ENCODE assay signal across 8 cellular contexts in the genomic region with DNA sequence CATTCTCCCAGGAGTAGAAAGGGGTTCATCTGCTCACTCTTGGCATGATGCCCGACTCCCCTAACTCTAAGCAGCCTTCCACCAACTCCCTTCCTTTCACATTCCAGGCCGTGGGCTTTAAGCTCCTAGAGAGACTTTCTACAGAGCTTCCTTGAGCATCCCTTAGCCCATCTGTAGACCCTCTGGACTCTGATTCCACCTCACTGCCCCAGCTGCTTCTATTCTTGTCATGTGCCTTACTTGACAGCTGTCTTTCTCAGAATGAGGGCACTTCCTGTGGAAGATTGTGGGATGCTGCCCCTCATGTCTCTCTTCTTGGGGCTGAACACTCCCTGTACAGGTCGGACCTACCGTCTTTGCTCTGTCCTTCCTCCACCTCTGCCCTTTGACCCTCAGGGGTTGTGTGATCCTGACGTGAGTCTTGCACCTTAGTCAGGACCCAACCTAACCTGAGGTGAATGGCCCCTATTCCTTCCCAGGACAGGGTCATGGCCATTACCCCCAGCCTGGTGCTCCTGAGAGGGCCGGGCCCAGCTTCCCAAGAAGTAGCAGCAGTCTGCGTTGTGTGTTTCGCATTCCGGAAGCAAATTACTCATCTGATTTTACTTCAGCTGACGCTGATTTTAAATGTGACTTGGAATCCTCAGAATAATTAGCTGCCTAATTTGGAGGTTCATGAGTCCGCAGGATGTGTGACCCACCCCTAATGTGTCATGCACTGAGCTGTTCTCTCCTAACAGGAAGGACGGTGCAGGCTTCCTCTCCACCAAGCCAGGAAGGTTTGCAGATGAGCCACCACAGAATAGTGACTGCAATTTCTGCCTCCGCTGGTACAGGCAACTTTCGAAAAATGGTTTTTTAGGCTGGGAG. TPM values are rescaled to one million over a fixed set of nuclear protein-coding genes. Genes with fewer than 3 reads are reported as not detected.
DNase-seq lines count a peak whose midpoint lies in the region; ATAC-seq and TF ChIP-seq lines count a peak whose summit lies in the region.

No MANE protein-coding gene starts in this region.

- peak overlapping the region; percentile 93 for H3K27ac Mint-ChIP-seq in activated CD4-positive, alpha-beta T cell treated with anti-CD3 and anti-CD28 coated beads, Interleukin-2, amount 10 ng/mL, durations not matched to agents 7 days and 5 days

- CTCF ChIA-PET in activated CD4-positive, alpha-beta T cell treated with anti-CD3 and anti-CD28 coated beads, Interleukin-2, amount 10 ng/mL, durations not matched to agents 7 days and 5 days (lab: Charles Lee), result interaction anchor here (0.8 to 1.9 kb wide), 3 partner anchors 8 to 155 kb away, joined by 3 to 7 read pairs (median 3); partner anchors contain the start of gene DAZAP2

- DNase-seq in HS-5 (ENCODE audit: low read depth) (peak; percentile 97), epithelial cell of esophagus (ENCODE audit: low read depth) (peak; percentile 99), NCI-H69 (lab: John Stamatoyannopoulos, UW) (no peak), GM19238 (ENCODE audit: insufficient read length, low spot score) (no peak), occipital lobe (lab: John Stamatoyannopoulos, UW) (no peak)
- DNase-seq in activated CD4-positive, alpha-beta T cell treated with anti-CD3 and anti-CD28 coated beads, Interleukin-2, amount 10 ng/mL, durations not matched to agents 7 days and 5 days, result peak; percentile 55
- DNase-seq in stimulated activated CD4-positive, alpha-beta T cell treated with anti-CD3 and anti-CD28 coated beads, Interleukin-1b, Interleukin-23, amount 100 ng/mL, for 4 hours (ENCODE audit: low read depth in 2 of 2), result peak; percentile 14 to 43

- peaks cover 2% of the 10 kb centered on the region for H3K36me3 Mint-ChIP-seq in activated CD4-positive, alpha-beta T cell treated with anti-CD3 and anti-CD28 coated beads, Interleukin-2, amount 10 ng/mL, durations not matched to agents 7 days and 5 days (ENCODE audit: low read depth)

- H3K9me3 Mint-ChIP-seq in activated CD4-positive, alpha-beta T cell treated with anti-CD3 and anti-CD28 coated beads, Interleukin-2, amount 10 ng/mL, durations not matched to agents 7 days and 5 days, result no peaks in the 10 kb centered on the region

- H3K4me3 ChIP-seq in epithelial cell of esophagus (ENCODE audit: low read length), result no peak overlapping the region

- peaks cover 4% of the 10 kb centered on the region for H3K27me3 Mint-ChIP-seq in activated CD4-positive, alpha-beta T cell treated with anti-CD3 and anti-CD28 coated beads, Interleukin-2, amount 10 ng/mL, durations not matched to agents 7 days and 5 days

- no peak for ATAC-seq in HG02678 (IDR thresholded peaks at IDR 0.05; ENCODE audit: unreplicated experiment)

- H3K4me3 Mint-ChIP-seq in activated CD4-positive, alpha-beta T cell treated with anti-CD3 and anti-CD28 coated beads, Interleukin-2, amount 10 ng/mL, durations not matched to agents 7 days and 5 days, result peak overlapping the region; percentile 76

- POLR2A ChIA-PET in activated CD4-positive, alpha-beta T cell treated with anti-CD3 and anti-CD28 coated beads, Interleukin-2, amount 10 ng/mL, durations not matched to agents 7 days and 5 days (lab: Charles Lee), result no interaction called here

- no peak for TF ChIP-seq CTCF in epithelial cell of esophagus (IDR thresholded peaks at IDR 0.05; ENCODE audit: insufficient read depth, low read depth, low read length, missing control alignments)

- H3K4me1 Mint-ChIP-seq in activated CD4-positive, alpha-beta T cell treated with anti-CD3 and anti-CD28 coated beads, Interleukin-2, amount 10 ng/mL, durations not matched to agents 7 days and 5 days, result peaks cover 64% of the 10 kb centered on the region

RNA-seq across cellular contexts. Expression of gene GALNT6, which starts 2.7 kb away (rescaled TPM):
- total RNA-seq in activated CD4-positive, alpha-beta T cell treated with anti-CD3 and anti-CD28 coated beads, Interleukin-2, amount 10 ng/mL, durations not matched to agents 7 days and 5 days, result 10 to 100 TPM; 17.5 to 18.9 TPM
- 0.94 TPM for total RNA-seq in occipital lobe

RNA-seq across cellular contexts. Expression of gene SLC4A8, which starts 30.7 kb away (rescaled TPM):
- total RNA-seq in activated CD4-positive, alpha-beta T cell treated with anti-CD3 and anti-CD28 coated beads, Interleukin-2, amount 10 ng/mL, durations not matched to agents 7 days and 5 days, result 1 to 10 TPM; 2.9 to 4.4 TPM
- 31.8 TPM for total RNA-seq in occipital lobe

RNA-seq across cellular contexts. Expression of gene CELA1, which starts 47.4 kb away (rescaled TPM):
- not detected for total RNA-seq in activated CD4-positive, alpha-beta T cell treated with anti-CD3 and anti-CD28 coated beads, Interleukin-2, amount 10 ng/mL, durations not matched to agents 7 days and 5 days
- not detected for total RNA-seq in occipital lobe

Comparison
In these comparisons a context has a peak if more than half of its experiments do, and no peak if none do; other contexts are left out.
1. DNase-seq: peak in HS-5 (single experiment), activated CD4-positive, alpha-beta T cell treated with anti-CD3 and anti-CD28 coated beads, Interleukin-2, amount 10 ng/mL, durations not matched to agents 7 days and 5 days (single experiment), epithelial cell of esophagus (single experiment) and stimulated activated CD4-positive, alpha-beta T cell treated with anti-CD3 and anti-CD28 coated beads, Interleukin-1b, Interleukin-23, amount 100 ng/mL, for 4 hours (2 of 2); none in NCI-H69 (single experiment), GM19238 (single experiment) and occipital lobe (single experiment).